8 cellular contexts compared by ENCODE assay signal in genomic region chr5:172984244-172984953, GRCh38. TPM values are rescaled to one million over a fixed set of nuclear protein-coding genes. Genes with fewer than 3 reads are reported as not detected.
DNase-seq lines count a peak whose midpoint lies in the region; ATAC-seq and TF ChIP-seq lines count a peak whose summit lies in the region.

No MANE protein-coding gene starts in this region.

- in situ Hi-C loops in transverse colon (cut with MboI; ENCODE audit: low pct_ligation_motif_present in 1 of 4, low pct_unique_long_range_greater_than_20kb in 1 of 4, low sequenced_read_pairs in 3 of 4): loop anchor here in 3 of 4 donors (10.0 kb wide), 1 partner anchor 160 kb away; the partner anchor contains the start of gene BNIP1 (in 3 of the 3)

- peak overlapping the region; percentile 89 for H2AFZ ChIP-seq in trophoblast cell (ENCODE audit: insufficient read depth, low read length, poor library complexity)

- H3K27me3 Mint-ChIP-seq in activated naive CD8-positive, alpha-beta T cell treated with anti-CD3 and anti-CD28 coated beads, Interleukin-2, amount 10 ng/mL, durations not matched to agents 7 days and 5 days: no peaks in the 10 kb centered on the region

- peak overlapping the region; percentile 87 for H3K4me3 ChIP-seq in H7 (ENCODE audit: insufficient read depth, low read depth, low read length)
- H3K4me3 ChIP-seq in cardiac muscle cell: peak overlapping the region; percentile 96
- peak overlapping the region; percentile 98 for H3K4me3 ChIP-seq in trophoblast cell (ENCODE audit: low read depth, low read length)
- peak overlapping the region; percentile 52 to 94 (median 76) for H3K4me3 ChIP-seq in transverse colon

- TF ChIP-seq POLR2A in transverse colon (IDR thresholded peaks at IDR 0.05): no peak

- H2BK5ac ChIP-seq in trophoblast cell (ENCODE audit: low read depth, low read length, poor library complexity): peak overlapping the region; percentile 76

- H3K9ac ChIP-seq in trophoblast cell (ENCODE audit: low read length): peak overlapping the region; percentile 94

- H4K8ac ChIP-seq in trophoblast cell (ENCODE audit: low read depth, low read length): peak overlapping the region; percentile 95

- peak overlapping the region; percentile 86 for H4K12ac ChIP-seq in trophoblast cell (ENCODE audit: low read depth, low read length)

- H3K4me1 ChIP-seq in cardiac muscle cell (ENCODE audit: low read depth) (peaks cover 9% of the 10 kb centered on the region), trophoblast cell (ENCODE audit: control insufficient read depth in 1 of 2, insufficient read depth in 2 of 2, low read length in 2 of 2) (no peaks in the 10 kb centered on the region), transverse colon (peaks cover 0 to 27% (median 9%) of the 10 kb centered on the region in 4 donors)

- peak overlapping the region; percentile 94 for H3K27ac ChIP-seq in cardiac muscle cell
- H3K27ac ChIP-seq in trophoblast cell (ENCODE audit: low read depth, low read length): peak overlapping the region; percentile 7
- peak overlapping the region; percentile 94 to 97 (median 95) for H3K27ac ChIP-seq in transverse colon

- H3K9me3 ChIP-seq in cardiac muscle cell (ENCODE audit: low read depth) (no peaks in the 10 kb centered on the region), trophoblast cell (ENCODE audit: insufficient read depth, low read depth, low read length) (no peaks in the 10 kb centered on the region), transverse colon (no peaks in the 10 kb centered on the region)

- peaks cover 19% of the 10 kb centered on the region for H3K4me1 Mint-ChIP-seq in activated naive CD8-positive, alpha-beta T cell treated with anti-CD3 and anti-CD28 coated beads, Interleukin-2, amount 10 ng/mL, durations not matched to agents 7 days and 5 days

- H3K27me3 ChIP-seq in H7 (ENCODE audit: control insufficient read depth, insufficient read depth, low read length) (no peaks in the 10 kb centered on the region), cardiac muscle cell (no peaks in the 10 kb centered on the region), trophoblast cell (ENCODE audit: insufficient read depth, low read length) (no peaks in the 10 kb centered on the region), transverse colon (no peaks in the 10 kb centered on the region)

- no peak for TF ChIP-seq EP300 in transverse colon (IDR thresholded peaks at IDR 0.05; ENCODE audit: low read depth)

- peak overlapping the region; percentile 94 for H3K14ac ChIP-seq in trophoblast cell (ENCODE audit: low read length)

- POLR2A ChIA-PET in activated naive CD8-positive, alpha-beta T cell treated with anti-CD3 and anti-CD28 coated beads, Interleukin-2, amount 10 ng/mL, durations not matched to agents 7 days and 5 days (lab: Charles Lee): interaction anchor here (0.6 to 2.3 kb wide), 23 partner anchors 10 to 632 kb away, joined by 3 to 35 read pairs (median 4); partner anchors contain the start of genes BNIP1, BOD1, DUSP1 and RPL26L1

- H3K27ac Mint-ChIP-seq in activated naive CD8-positive, alpha-beta T cell treated with anti-CD3 and anti-CD28 coated beads, Interleukin-2, amount 10 ng/mL, durations not matched to agents 7 days and 5 days: peak overlapping the region; percentile 99

- peak overlapping the region; percentile 98 for H3K4me3 Mint-ChIP-seq in activated naive CD8-positive, alpha-beta T cell treated with anti-CD3 and anti-CD28 coated beads, Interleukin-2, amount 10 ng/mL, durations not matched to agents 7 days and 5 days

- TF ChIP-seq CTCF in cardiac muscle cell (IDR thresholded peaks at IDR 0.05; ENCODE audit: low read depth, low read length) (peak; percentile 74), transverse colon (IDR thresholded peaks at IDR 0.05) (peak; percentile 34 to 64 (median 42))

- peak overlapping the region; percentile 70 for H3K4me2 ChIP-seq in trophoblast cell (ENCODE audit: low read length)

- intact Hi-C loops in transverse colon (cut with DNase I; ENCODE audit: low total_unique reads): loop anchor here (5.0 to 10.0 kb wide), 2 partner anchors 73 to 160 kb away; partner anchors contain the start of genes BNIP1 and CREBRF

- DNase-seq in GDM1 (lab: John Stamatoyannopoulos, UW) (peak; percentile 45), H7 (peak; percentile 87), LoVo (ENCODE audit: low spot score) (peak; percentile 72), SKM-1 treated with dmso at 0.1 percent for 144 hours (lab: John Stamatoyannopoulos, UW; ENCODE audit: unreplicated experiment) (peak; percentile 88), cardiac muscle cell (ENCODE audit: low read depth in 1 of 2, low spot score in 1 of 2) (peak; percentile 70 to 92), trophoblast cell (peak; percentile 86 to 90), transverse colon (peak; percentile 74)
- peak; percentile 73 for DNase-seq in activated naive CD8-positive, alpha-beta T cell treated with anti-CD3 and anti-CD28 coated beads, Interleukin-2, amount 10 ng/mL, durations not matched to agents 7 days and 5 days

- no peak overlapping the region for H2BK12ac ChIP-seq in trophoblast cell (ENCODE audit: low read length)

- ATAC-seq in activated naive CD8-positive, alpha-beta T cell treated with anti-CD3 and anti-CD28 coated beads, Interleukin-2, amount 10 ng/mL, durations not matched to agents 7 days and 5 days (ENCODE audit: low read depth): peak; percentile 74

- no peaks in the 10 kb centered on the region for H3K36me3 ChIP-seq in H7 (replicated peaks; ENCODE audit: control insufficient read depth, insufficient read depth, low read length)
- no peaks in the 10 kb centered on the region for H3K36me3 ChIP-seq in cardiac muscle cell
- H3K36me3 ChIP-seq in trophoblast cell (ENCODE audit: control insufficient read depth in 1 of 2, insufficient read depth in 2 of 2, low read length in 2 of 2): peaks cover 11 to 20% of the 10 kb centered on the region in 2 experiments
- peaks cover 0 to 11% (median 0%) of the 10 kb centered on the region in 4 donors for H3K36me3 ChIP-seq in transverse colon

- peak overlapping the region; percentile 92 for H2BK120ac ChIP-seq in trophoblast cell (ENCODE audit: insufficient read depth, low read length, poor library complexity)

- H3K18ac ChIP-seq in trophoblast cell (ENCODE audit: low read length): peak overlapping the region; percentile 98

- no peak overlapping the region for H3K23ac ChIP-seq in trophoblast cell (ENCODE audit: low read length)

- H3K79me2 ChIP-seq in trophoblast cell (ENCODE audit: control insufficient read depth, insufficient read depth, low read length, poor library complexity): peaks cover 13% of the 10 kb centered on the region

- H2AK5ac ChIP-seq in trophoblast cell (ENCODE audit: low read length): peak overlapping the region; percentile 94

- peak overlapping the region; percentile 88 for H4K91ac ChIP-seq in trophoblast cell (ENCODE audit: low read depth, low read length)

- H3K4ac ChIP-seq in trophoblast cell (ENCODE audit: low read depth, low read length): peak overlapping the region; percentile 95

- no CpG with 5 or more reads among the region's 15 CpGs for WGBS in trophoblast cell (ENCODE audit: extremely low coverage, insufficient coverage, insufficient read length)
- WGBS in transverse colon (ENCODE audit: low coverage in 1 of 2), 2 donors: 1 to 2% methylated on average over 11 to 15 of the region's 15 CpGs

- no peaks in the 10 kb centered on the region for H3K9me3 Mint-ChIP-seq in activated naive CD8-positive, alpha-beta T cell treated with anti-CD3 and anti-CD28 coated beads, Interleukin-2, amount 10 ng/mL, durations not matched to agents 7 days and 5 days

- peaks cover 18% of the 10 kb centered on the region for H3K36me3 Mint-ChIP-seq in activated naive CD8-positive, alpha-beta T cell treated with anti-CD3 and anti-CD28 coated beads, Interleukin-2, amount 10 ng/mL, durations not matched to agents 7 days and 5 days

- peaks cover 9% of the 10 kb centered on the region for H3K79me1 ChIP-seq in trophoblast cell (ENCODE audit: low read length)

RNA-seq across cellular contexts. Expression of gene ATP6V0E1, which starts 0.8 kb away (rescaled TPM):
- 73.0 and 113 TPM in 2 replicates for total RNA-seq in H7 (2014; rRNA removed; shearing (Covaris generic))
- 100 to 1,000 TPM; 131 to 142 TPM for total RNA-seq in activated naive CD8-positive, alpha-beta T cell treated with anti-CD3 and anti-CD28 coated beads, Interleukin-2, amount 10 ng/mL, durations not matched to agents 7 days and 5 days
- total RNA-seq in cardiac muscle cell (52.2 and 64.2 TPM in 2 replicates), transverse colon (100 to 1,000 TPM in 3 of 4 donors, 10 to 100 TPM in 1; 60.9 to 212 (median 138) TPM)
- 224 and 301 TPM in 2 replicates for polyA plus RNA-seq in cardiac muscle cell
- 246 and 249 TPM in 2 replicates for polyA plus RNA-seq in trophoblast cell (2013)

RNA-seq across cellular contexts. Expression of gene RPL26L1, which starts 25.2 kb away (rescaled TPM):
- 42.7 and 45.9 TPM in 2 replicates for total RNA-seq in H7 (2014; rRNA removed; shearing (Covaris generic))
- 10 to 100 TPM; 24.1 to 33.6 TPM for total RNA-seq in activated naive CD8-positive, alpha-beta T cell treated with anti-CD3 and anti-CD28 coated beads, Interleukin-2, amount 10 ng/mL, durations not matched to agents 7 days and 5 days
- total RNA-seq in cardiac muscle cell: 56.7 and 73.4 TPM in 2 replicates
- polyA plus RNA-seq in cardiac muscle cell: 91.4 and 108 TPM in 2 replicates
- 61.9 and 63.3 TPM in 2 replicates for polyA plus RNA-seq in trophoblast cell (2013)
- total RNA-seq in transverse colon: 10 to 100 TPM in 2 of 4 donors, 1 to 10 TPM in 1, not detected in 1; 1.6 to 22.3 (median 19.5) TPM

Comparison
In these comparisons a context has a peak if more than half of its experiments do, and no peak if none do; other contexts are left out.
1. Peak in every context shown above with its lines: DNase-seq, ATAC-seq, H3K4me3 ChIP-seq and H3K27ac ChIP-seq.
2. H3K27ac ChIP-seq: peak in every context shown above with its lines; median percentile 95 in transverse colon; 94 in cardiac muscle cell; 7 in trophoblast cell.